Comparison of ENCODE assay signal across 18 cellular contexts in genomic region chr20:38000293-38000692, GRCh38.
"Had no signal": no experiment of that assay in that cellular context is flagged by ENCODE, and none has a peak within 500 bp of the region (broad histone marks: within the 10 kb centered on the region; RNA-seq: fewer than 3 reads in every experiment).

No MANE protein-coding gene starts in this region.

- H3K27ac Mint-ChIP-seq: activated naive CD4-positive, alpha-beta T cell treated with anti-CD3 and anti-CD28 coated beads for 36 hours; stimulated activated memory B cell treated with anti-CD40 and anti-IgM and Interleukin-4, amounts not matched to agents 10 μg/mL and 1 μg/mL and 100 μg/mL, for 72 hours; T-helper 2 cell treated with Interferon-gamma antibody and Interleukin-4, amounts not matched to agents 5 μg/mL and 100 μg/mL, for 36 hours had no signal

- ATAC-seq: left lung; psoas muscle; right cardiac atrium; stimulated activated memory B cell treated with anti-CD40 and anti-IgM and Interleukin-4, amounts not matched to agents 10 μg/mL and 1 μg/mL and 100 μg/mL, for 72 hours had no signal

- H3K27ac ChIP-seq: left lung, ovary, psoas muscle, skin epidermis, tibial artery had no signal

- H3K9me3 Mint-ChIP-seq: activated naive CD4-positive, alpha-beta T cell treated with anti-CD3 and anti-CD28 coated beads for 36 hours; activated T-helper 2 cell treated with anti-CD3 and anti-CD28 coated beads, Interferon-gamma antibody, Interleukin-2, Interleukin-4, amounts not matched to agents 10 μg/mL and 5 μg/mL and 100 μg/mL, durations not matched to agents 14 hours and 24 hours and 36 hours; neural crest cell; stimulated activated memory B cell treated with anti-CD40 and anti-IgM and Interleukin-4, amounts not matched to agents 10 μg/mL and 1 μg/mL and 100 μg/mL, for 72 hours; T-helper 2 cell treated with Interferon-gamma antibody and Interleukin-4, amounts not matched to agents 5 μg/mL and 100 μg/mL, for 36 hours had no signal

- H3K36me3 ChIP-seq: ovary had no signal

- H3K4me1 Mint-ChIP-seq: stimulated activated memory B cell treated with anti-CD40 and anti-IgM and Interleukin-4, amounts not matched to agents 10 μg/mL and 1 μg/mL and 100 μg/mL, for 72 hours had no signal

- H3K4me3 Mint-ChIP-seq: activated naive CD4-positive, alpha-beta T cell treated with anti-CD3 and anti-CD28 coated beads for 36 hours; neural crest cell; stimulated activated memory B cell treated with anti-CD40 and anti-IgM and Interleukin-4, amounts not matched to agents 10 μg/mL and 1 μg/mL and 100 μg/mL, for 72 hours; T-helper 2 cell treated with Interferon-gamma antibody and Interleukin-4, amounts not matched to agents 5 μg/mL and 100 μg/mL, for 36 hours had no signal

- H3K27me3 ChIP-seq: left lung, ovary, tibial artery had no signal

- H3K4me1 ChIP-seq: left lung, tibial artery had no signal

- H3K27me3 Mint-ChIP-seq: stimulated activated memory B cell treated with anti-CD40 and anti-IgM and Interleukin-4, amounts not matched to agents 10 μg/mL and 1 μg/mL and 100 μg/mL, for 72 hours had no signal

- H3K4me3 ChIP-seq: left lung, ovary, psoas muscle, skin epidermis, tibial artery had no signal

- H3K9me3 ChIP-seq: left lung, ovary, psoas muscle, tibial artery had no signal

- DNase-seq: activated CD4-positive, alpha-beta T cell treated with anti-CD3 and anti-CD28 coated beads, Interleukin-2, amount 50 U/mL, for 48 hours; activated naive CD4-positive, alpha-beta T cell treated with anti-CD3 and anti-CD28 coated beads for 36 hours; activated T-cell treated with anti-CD3 and anti-CD28 coated beads for 4 hours; dermis blood vessel endothelial cell; erythroblast; islet precursor cell; left lung; ovary; psoas muscle; right cardiac atrium; stimulated activated CD4-positive, alpha-beta T cell treated with anti-CD3 and anti-CD28 coated beads, Interleukin-15, amount 100 ng/mL, for 24 hours; stimulated activated CD4-positive, alpha-beta T cell treated with anti-CD3 and anti-CD28 coated beads, Interleukin-2, amount 100 ng/mL, for 48 hours; tibial artery had no signal
